ENCODE assay signal across 9 cellular contexts in the genomic region with DNA sequence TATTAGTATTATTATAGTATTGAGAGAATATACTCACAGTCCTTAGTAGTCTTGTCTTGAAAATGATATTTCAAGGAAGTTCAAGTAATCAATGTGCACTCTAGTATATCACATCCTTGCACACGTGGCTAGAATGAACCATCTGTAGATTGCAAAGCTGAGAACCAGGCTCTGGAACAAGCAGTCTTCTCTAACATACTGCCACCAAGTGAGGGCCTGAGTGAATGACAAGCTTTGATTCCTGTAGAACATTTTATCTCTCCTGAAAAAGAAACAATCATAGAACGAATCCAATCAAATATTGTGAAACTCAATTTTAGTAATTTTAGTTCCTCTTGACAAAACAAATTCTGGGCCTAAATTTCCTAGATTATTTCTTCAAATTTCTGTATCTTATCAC. TPM values are rescaled to one million over a fixed set of nuclear protein-coding genes. Genes with fewer than 3 reads are reported as not detected.
DNase-seq lines count a peak whose midpoint lies in the region; ATAC-seq and TF ChIP-seq lines count a peak whose summit lies in the region.
"Had no signal": no experiment of that assay in that cellular context is flagged by ENCODE, and none has a peak within 500 bp of the region (broad histone marks: within the 10 kb centered on the region; RNA-seq: fewer than 3 reads in every experiment).

No MANE protein-coding gene starts in this region.

- no peaks in the 10 kb centered on the region for H3K9me3 Mint-ChIP-seq in progenitor cell of endocrine pancreas (ENCODE audit: low read depth)

- H3K27ac ChIP-seq in coronary artery, result no peak overlapping the region
- H3K27ac ChIP-seq: neutrophil had no signal

- peak; percentile 72 for DNase-seq in NCI-H2171 treated with DMSO at 0.1 percent for 48 hours (lab: John Stamatoyannopoulos, UW)
- DNase-seq in NCI-H2171 (lab: John Stamatoyannopoulos, UW), result no peak
- DNase-seq in Jurkat, Clone E6-1 (ENCODE audit: low read depth, low spot score), result peak; percentile 40
- DNase-seq in astrocyte of the hippocampus (ENCODE audit: low read depth, low spot score), result peak; percentile 15
- no peak for DNase-seq in progenitor cell of endocrine pancreas (ENCODE audit: low spot score, unreplicated experiment)
- no peak for DNase-seq in coronary artery (ENCODE audit: low spot score)
- no peak for DNase-seq in activated naive CD4-positive, alpha-beta T cell (lab: John Stamatoyannopoulos, UW)

- TF ChIP-seq CTCF in progenitor cell of endocrine pancreas (IDR thresholded peaks at IDR 0.05; ENCODE audit: unreplicated experiment), result peak; percentile 54
- TF ChIP-seq CTCF in coronary artery (IDR thresholded peaks at IDR 0.05), result no peak

- no peak overlapping the region for H3K4me3 Mint-ChIP-seq in progenitor cell of endocrine pancreas (ENCODE audit: low read depth)

- no peak overlapping the region for H3K4me3 ChIP-seq in Jurkat, Clone E6-1 (ENCODE audit: low read length)
- H3K4me3 ChIP-seq in coronary artery, result no peak overlapping the region

- no peak for ATAC-seq in HG03432 (IDR thresholded peaks at IDR 0.05; ENCODE audit: unreplicated experiment)

- H3K36me3 Mint-ChIP-seq in progenitor cell of endocrine pancreas (ENCODE audit: insufficient read depth), result peaks cover 3% of the 10 kb centered on the region

- no peaks in the 10 kb centered on the region for H3K4me1 Mint-ChIP-seq in progenitor cell of endocrine pancreas (ENCODE audit: low read depth)

- no peaks in the 10 kb centered on the region for H3K27me3 Mint-ChIP-seq in progenitor cell of endocrine pancreas

- H3K27ac Mint-ChIP-seq in progenitor cell of endocrine pancreas, result no peak overlapping the region

RNA-seq across cellular contexts. Expression of a gene that starts 55.3 kb away (rescaled TPM):
- polyA plus RNA-seq in Jurkat, Clone E6-1 (2012; ENCODE audit: insufficient read depth, insufficient read length), result not detected
- not detected in 2 replicates for total RNA-seq in progenitor cell of endocrine pancreas

Comparison
In these comparisons a context has a peak if more than half of its experiments do, and no peak if none do; other contexts are left out.
1. DNase-seq: peak in NCI-H2171 treated with DMSO at 0.1 percent for 48 hours (single experiment), Jurkat, Clone E6-1 (single experiment) and astrocyte of the hippocampus (single experiment); none in NCI-H2171 (single experiment), progenitor cell of endocrine pancreas (single experiment), coronary artery (single experiment) and activated naive CD4-positive, alpha-beta T cell (0 of 4).